Comparison of ENCODE assay signal across 31 cellular contexts in the genomic region with DNA sequence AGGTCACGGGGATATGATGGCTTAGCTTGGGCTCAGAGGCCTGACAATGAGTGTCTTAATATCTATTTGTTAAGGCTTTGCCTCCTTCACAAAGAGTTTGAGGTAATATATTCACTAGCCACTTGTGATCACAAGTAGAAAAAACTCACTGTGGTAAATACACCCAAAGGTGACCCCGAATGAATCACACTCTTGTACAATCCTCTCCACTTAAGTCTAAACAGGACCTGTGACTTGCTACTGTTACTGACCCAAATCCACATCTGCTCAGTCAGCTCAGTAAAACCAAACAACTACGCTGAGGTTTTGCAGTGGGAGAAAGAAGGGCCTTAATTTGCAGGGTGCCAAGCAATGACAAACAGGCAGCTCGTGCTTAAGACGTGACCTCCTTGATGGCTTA.
"Had no signal": no experiment of that assay in that cellular context is flagged by ENCODE, and none has a peak within 500 bp of the region (broad histone marks: within the 10 kb centered on the region; RNA-seq: fewer than 3 reads in every experiment).

No MANE protein-coding gene starts in this region.

- ATAC-seq: heart right ventricle; left colon; mucosa of descending colon; naive thymus-derived CD4-positive, alpha-beta T cell; pancreas; psoas muscle; right lobe of liver; stimulated activated naive B cell treated with anti-CD40 and anti-IgM and Interleukin-4, amounts not matched to agents 10 μg/mL and 1 μg/mL and 100 μg/mL, for 72 hours; stimulated activated naive CD8-positive, alpha-beta T cell treated with anti-CD3 and anti-CD28 coated beads, Interleukin-15, Interleukin-2, amounts not matched to agents 100 U/mL and 50 U/mL, for 24 hours had no signal

- H3K4me3 ChIP-seq: heart right ventricle, hepatocyte, left ventricle myocardium inferior, mucosa of descending colon, pancreas, psoas muscle, right atrium auricular region, right lobe of liver, skin epidermis, stomach, testis, thyroid gland, transverse colon, upper lobe of left lung had no signal

- H3K27me3 Mint-ChIP-seq: memory B cell; naive thymus-derived CD4-positive, alpha-beta T cell; stimulated activated naive B cell treated with anti-CD40 and anti-IgM and Interleukin-4, amounts not matched to agents 10 μg/mL and 1 μg/mL and 100 μg/mL, for 72 hours had no signal

- FAIRE-seq: pancreas, urothelium cell line had no signal

- H3K9me3 ChIP-seq: left ventricle myocardium inferior, mucosa of descending colon, pancreas, psoas muscle, right atrium auricular region, right lobe of liver, testis, thyroid gland, transverse colon, upper lobe of left lung had no signal

- H3K4me2 ChIP-seq: hepatocyte had no signal

- H3K36me3 Mint-ChIP-seq: memory B cell; naive thymus-derived CD4-positive, alpha-beta T cell; stimulated activated naive B cell treated with anti-CD40 and anti-IgM and Interleukin-4, amounts not matched to agents 10 μg/mL and 1 μg/mL and 100 μg/mL, for 72 hours had no signal

- H3K4me3 Mint-ChIP-seq: memory B cell; naive thymus-derived CD4-positive, alpha-beta T cell; nephron; neural crest cell; stimulated activated naive B cell treated with anti-CD40 and anti-IgM and Interleukin-4, amounts not matched to agents 10 μg/mL and 1 μg/mL and 100 μg/mL, for 72 hours had no signal

- H3K27ac Mint-ChIP-seq: memory B cell; naive thymus-derived CD4-positive, alpha-beta T cell; nephron; stimulated activated naive B cell treated with anti-CD40 and anti-IgM and Interleukin-4, amounts not matched to agents 10 μg/mL and 1 μg/mL and 100 μg/mL, for 72 hours had no signal

- H3K27me3 ChIP-seq: heart right ventricle, hepatocyte, right atrium auricular region, right lobe of liver, stomach, testis, thyroid gland, transverse colon, upper lobe of left lung had no signal

- H3K79me2 ChIP-seq: hepatocyte had no signal

- H3K4me1 Mint-ChIP-seq: memory B cell; nephron; neural crest cell; stimulated activated naive B cell treated with anti-CD40 and anti-IgM and Interleukin-4, amounts not matched to agents 10 μg/mL and 1 μg/mL and 100 μg/mL, for 72 hours had no signal

- H3K27ac ChIP-seq: heart right ventricle, hepatocyte, left ventricle myocardium inferior, pancreas, psoas muscle, right atrium auricular region, right lobe of liver, skin epidermis, stomach, testis, thyroid gland, transverse colon, upper lobe of left lung had no signal

- H3K36me3 ChIP-seq: heart right ventricle, left ventricle myocardium inferior, pancreas, right atrium auricular region, right lobe of liver, stomach, thyroid gland, transverse colon, upper lobe of left lung had no signal

- H2AFZ ChIP-seq: hepatocyte had no signal

- DNase-seq: heart right ventricle; islet precursor cell; kidney glomerular epithelial cell; left colon; left ventricle myocardium inferior; midbrain; mucosa of descending colon; naive thymus-derived CD4-positive, alpha-beta T cell; nucleus accumbens; pancreas; posterior cingulate gyrus; psoas muscle; right lobe of liver; stimulated activated CD4-positive, alpha-beta T cell treated with anti-CD3 and anti-CD28 coated beads, Interleukin-12 subunit alpha, Interleukin-12 subunit beta, amount 100 ng/mL, for 4 hours; stimulated activated CD4-positive, alpha-beta T cell treated with anti-CD3 and anti-CD28 coated beads, Interleukin-15, amount 100 ng/mL, for 24 hours; stimulated activated CD4-positive, alpha-beta T cell treated with anti-CD3 and anti-CD28 coated beads, Interleukin-2, amount 100 ng/mL, for 24 hours; stimulated activated CD4-positive, alpha-beta T cell treated with anti-CD3 and anti-CD28 coated beads, Interleukin-4, amount 100 ng/mL, for 1 hour; stimulated activated naive B cell treated with anti-CD40 and anti-IgM and Interleukin-4, amounts not matched to agents 10 μg/mL and 1 μg/mL and 100 μg/mL, for 72 hours; stimulated activated naive CD8-positive, alpha-beta T cell treated with anti-CD3 and anti-CD28 coated beads, Interleukin-15, Interleukin-2, amounts not matched to agents 100 U/mL and 50 U/mL, for 24 hours; stomach; testis; thyroid gland; transverse colon; upper lobe of left lung had no signal

- H3K4me1 ChIP-seq: heart right ventricle, left ventricle myocardium inferior, pancreas, psoas muscle, right atrium auricular region, right lobe of liver, stomach, testis, thyroid gland, transverse colon, upper lobe of left lung had no signal
